8 cellular contexts compared by ENCODE assay signal in the genomic region with DNA sequence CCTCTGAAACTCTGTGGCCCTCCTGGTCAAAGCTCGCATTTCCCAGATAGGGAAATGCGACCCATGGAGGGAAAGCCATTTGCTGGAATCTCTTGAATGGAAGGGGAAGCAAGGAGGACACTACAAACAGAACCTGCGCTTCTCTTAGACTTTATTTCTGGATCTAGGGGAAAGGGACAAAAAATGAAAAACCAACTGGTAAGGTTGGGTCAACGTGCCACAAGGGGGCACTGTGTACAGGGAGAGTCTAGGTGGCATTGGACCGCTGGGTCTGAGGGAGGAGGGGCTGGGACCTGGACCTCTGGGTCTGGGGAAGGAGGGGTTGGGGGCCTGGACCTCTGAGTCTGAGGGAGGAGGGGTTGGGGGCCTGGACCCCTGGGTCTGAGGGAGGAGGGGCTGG. TPM values are rescaled to one million over a fixed set of nuclear protein-coding genes. Genes with fewer than 3 reads are reported as not detected.
A peak's percentile ranks its signal among the peaks of the same experiment; 100 is the strongest.
DNase-seq lines count a peak whose midpoint lies in the region; ATAC-seq and TF ChIP-seq lines count a peak whose summit lies in the region.

No MANE protein-coding gene starts in this region.

- CTCF ChIA-PET in HEK293 (lab: Yijun Ruan, JAX) = interaction anchor here (0.6 to 1.7 kb wide), 24 partner anchors 8 to 489 kb away, joined by 3 to 32 read pairs (median 4); a partner anchor contains a TSS

- peak; percentile 66 for ATAC-seq in upper lobe of right lung
- ATAC-seq in HG02970 (IDR thresholded peaks at IDR 0.05; ENCODE audit: low FRiP score, unreplicated experiment) = no peak

- H3K4me1 ChIP-seq in HEK293 (ENCODE audit: control insufficient read depth, insufficient read depth, low read length) (no peaks in the 10 kb centered on the region; the same call in 1 of the 2 replicates), upper lobe of right lung (no peaks in the 10 kb centered on the region)

- DNase-seq in AG09319 (ENCODE audit: extremely low read depth, low read depth) (no peak), germinal center (ENCODE audit: low spot score) (peak; percentile 49), upper lobe of right lung (no peak), midbrain (lab: John Stamatoyannopoulos, UW) (no peak)
- peak; percentile 57 to 60 for DNase-seq in activated CD4-positive, alpha-beta T cell treated with anti-CD3 and anti-CD28 coated beads, Interleukin-2, amount 50 U/mL, for 48 hours
- DNase-seq in effector CD8-positive, alpha-beta T cell (lab: John Stamatoyannopoulos, UW) = no peak

- no peak overlapping the region for H3K4me3 ChIP-seq in HEK293 (ENCODE audit: low read depth, low read length)
- no peak overlapping the region for H3K4me3 ChIP-seq in upper lobe of right lung

- peaks cover 52% of the 10 kb centered on the region for H3K27me3 ChIP-seq in upper lobe of right lung

- H3K36me3 ChIP-seq in HEK293 (ENCODE audit: control insufficient read depth in 2 of 2, insufficient read depth in 1 of 2, low read length in 2 of 2) = no peaks in the 10 kb centered on the region
- no peaks in the 10 kb centered on the region for H3K36me3 ChIP-seq in upper lobe of right lung

- H3K9me3 ChIP-seq in HEK293 (ENCODE audit: control insufficient read depth, insufficient read depth, low read depth, low read length) = no peaks in the 10 kb centered on the region
- no peaks in the 10 kb centered on the region for H3K9me3 ChIP-seq in upper lobe of right lung

- H3K27ac ChIP-seq in HEK293 (ENCODE audit: extremely low read depth, low read depth, low read length) (no peak overlapping the region), upper lobe of right lung (no peak overlapping the region)

- intact Hi-C loops in upper lobe of right lung (cut with DNase I) = no loop called here

- TF ChIP-seq CTCF in AG09319 (IDR thresholded peaks at IDR 0.05; ENCODE audit: low read depth, low read length) (peak; percentile 42), HEK293 (tag by site-specific recombination; IDR thresholded peaks at IDR 0.05) (0 out of 2 replicates have a peak, but pooled peaks have one; percentile 22), upper lobe of right lung (IDR thresholded peaks at IDR 0.05) (peak; percentile 28)

- POLR2A ChIA-PET in HEK293 (lab: Yijun Ruan, JAX) = interaction anchor here (0.6 kb wide), 1 partner anchor 18 kb away, joined by 3 read pairs; no protein-coding TSS in a partner anchor

TF ChIP-seq in HEK293, 187 proteins besides CTCF, POLR2A, EP300 and RAD21:
- TF ChIP-seq ZNF16 (tag by site-specific recombination; IDR thresholded peaks at IDR 0.05; ENCODE audit: low read depth) (no peak), ZNF155 (tag by site-specific recombination; IDR thresholded peaks at IDR 0.05) (no peak), ZNF274 (IDR thresholded peaks at IDR 0.05; ENCODE audit: low read length) (no peak), ZNF274 (tag by site-specific recombination; IDR thresholded peaks at IDR 0.05; ENCODE audit: borderline replicate concordance) (no peak), ZNF146 (tag by site-specific recombination; IDR thresholded peaks at IDR 0.05) (no peak), ZNF311 (tag by site-specific recombination; IDR thresholded peaks at IDR 0.05; ENCODE audit: borderline replicate concordance) (no peak), REPIN1 (tag by site-specific recombination; IDR thresholded peaks at IDR 0.05; ENCODE audit: low read depth) (no peak), ZFP37 (tag by site-specific recombination; IDR thresholded peaks at IDR 0.05) (no peak), YY1 (tag by site-specific recombination; IDR thresholded peaks at IDR 0.05) (no peak), ZNF433 (tag by site-specific recombination; IDR thresholded peaks at IDR 0.05; ENCODE audit: low read depth) (no peak), ZNF175 (tag by site-specific recombination; IDR thresholded peaks at IDR 0.05) (no peak)
- TF ChIP-seq, protein P1, sequence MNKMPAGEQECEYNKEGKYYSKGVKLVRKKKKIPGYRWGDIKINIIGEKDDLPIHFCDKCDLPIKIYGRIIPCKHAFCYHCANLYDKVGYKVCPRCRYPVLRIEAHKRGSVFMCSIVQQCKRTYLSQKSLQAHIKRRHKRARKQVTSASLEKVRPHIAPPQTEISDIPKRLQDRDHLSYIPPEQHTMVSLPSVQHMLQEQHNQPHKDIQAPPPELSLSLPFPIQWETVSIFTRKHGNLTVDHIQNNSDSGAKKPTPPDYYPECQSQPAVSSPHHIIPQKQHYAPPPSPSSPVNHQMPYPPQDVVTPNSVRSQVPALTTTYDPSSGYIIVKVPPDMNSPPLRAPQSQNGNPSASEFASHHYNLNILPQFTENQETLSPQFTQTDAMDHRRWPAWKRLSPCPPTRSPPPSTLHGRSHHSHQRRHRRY (tag by site-specific recombination; IDR thresholded peaks at IDR 0.05) = no peak
- TF ChIP-seq, protein P2, sequence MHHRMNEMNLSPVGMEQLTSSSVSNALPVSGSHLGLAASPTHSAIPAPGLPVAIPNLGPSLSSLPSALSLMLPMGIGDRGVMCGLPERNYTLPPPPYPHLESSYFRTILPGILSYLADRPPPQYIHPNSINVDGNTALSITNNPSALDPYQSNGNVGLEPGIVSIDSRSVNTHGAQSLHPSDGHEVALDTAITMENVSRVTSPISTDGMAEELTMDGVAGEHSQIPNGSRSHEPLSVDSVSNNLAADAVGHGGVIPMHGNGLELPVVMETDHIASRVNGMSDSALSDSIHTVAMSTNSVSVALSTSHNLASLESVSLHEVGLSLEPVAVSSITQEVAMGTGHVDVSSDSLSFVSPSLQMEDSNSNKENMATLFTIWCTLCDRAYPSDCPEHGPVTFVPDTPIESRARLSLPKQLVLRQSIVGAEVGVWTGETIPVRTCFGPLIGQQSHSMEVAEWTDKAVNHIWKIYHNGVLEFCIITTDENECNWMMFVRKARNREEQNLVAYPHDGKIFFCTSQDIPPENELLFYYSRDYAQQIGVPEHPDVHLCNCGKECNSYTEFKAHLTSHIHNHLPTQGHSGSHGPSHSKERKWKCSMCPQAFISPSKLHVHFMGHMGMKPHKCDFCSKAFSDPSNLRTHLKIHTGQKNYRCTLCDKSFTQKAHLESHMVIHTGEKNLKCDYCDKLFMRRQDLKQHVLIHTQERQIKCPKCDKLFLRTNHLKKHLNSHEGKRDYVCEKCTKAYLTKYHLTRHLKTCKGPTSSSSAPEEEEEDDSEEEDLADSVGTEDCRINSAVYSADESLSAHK (tag by site-specific recombination; IDR thresholded peaks at IDR 0.05) = no peak
TF ChIP-seq in HEK293: peak in this region for 0.

RNA-seq across cellular contexts. Expression of a gene that starts 5.0 kb away (rescaled TPM):
- total RNA-seq in upper lobe of right lung = not detected

RNA-seq across cellular contexts. Expression of a gene that starts 33.0 kb away (rescaled TPM):
- not detected for total RNA-seq in upper lobe of right lung

RNA-seq across cellular contexts. Expression of a gene that starts 46.6 kb away (rescaled TPM):
- not detected for total RNA-seq in upper lobe of right lung

RNA-seq across cellular contexts. Expression of a gene that starts 51.5 kb away (rescaled TPM):
- total RNA-seq in upper lobe of right lung = not detected

Comparison
In these comparisons a context has a peak if more than half of its experiments do, and no peak if none do; other contexts are left out.
1. DNase-seq: peak in activated CD4-positive, alpha-beta T cell treated with anti-CD3 and anti-CD28 coated beads, Interleukin-2, amount 50 U/mL, for 48 hours (2 of 2) and germinal center (single experiment); none in AG09319 (single experiment), upper lobe of right lung (single experiment), midbrain (single experiment) and effector CD8-positive, alpha-beta T cell (single experiment).
2. Peak in every context shown above with its lines, with median percentiles within 50 percentile points of each other: CTCF ChIP-seq.